Comparison of ENCODE assay signal across 2 cellular contexts in genomic region chr3:142470826-142471225, GRCh38.
TF ChIP-seq lines count a peak whose summit lies in the region.

No MANE protein-coding gene starts in this region.

TF ChIP-seq in IMR-90, 13 proteins besides CTCF, POLR2A, EP300 and RAD21:
- TF ChIP-seq CEBPB (IDR thresholded peaks at IDR 0.05; ENCODE audit: low read depth, low read length) (peak; percentile 94), MXI1 (IDR thresholded peaks at IDR 0.05; ENCODE audit: borderline replicate concordance, low read depth, low read length) (no peak)
TF ChIP-seq in IMR-90: peak in this region for 1.

TF ChIP-seq in K562, 482 proteins besides CTCF, POLR2A, EP300 and RAD21:
- TF ChIP-seq CHD2 (IDR thresholded peaks at IDR 0.05; ENCODE audit: low read depth, low read length) (no peak), CEBPG (CRISPR knock-in tag; IDR thresholded peaks at IDR 0.05) (peak; percentile 62; the same call in 1 of the 2 replicates), CEBPG (tag; conservative IDR thresholded peaks at IDR 0.05 in 1 of 2, IDR thresholded peaks at IDR 0.05 in 1 of 2) (peak; percentile 78 to 97), ATF3 (IDR thresholded peaks at IDR 0.05) (peak; percentile 24; the same call in 1 of the 2 replicates), ATF3 (CRISPR knock-in tag; conservative IDR thresholded peaks at IDR 0.05) (no peak), CEBPB (tag; IDR thresholded peaks at IDR 0.05) (peak; percentile 97), IRF9 (tag; IDR thresholded peaks at IDR 0.05) (peak; percentile 78)
